1 cellular context compared by ENCODE assay signal in genomic region chr16:49351119-49351518, GRCh38.
TF ChIP-seq lines count a peak whose summit lies in the region.

No MANE protein-coding gene starts in this region.

TF ChIP-seq in GM23338, 12 proteins besides CTCF, POLR2A, EP300 and RAD21:
- TF ChIP-seq CREB1 (CRISPR knock-in tag; IDR thresholded peaks at IDR 0.05; ENCODE audit: low read depth) = no peak
- TF ChIP-seq REST (IDR thresholded peaks at IDR 0.05; ENCODE audit: unreplicated experiment) = peak; percentile 69
TF ChIP-seq in GM23338: peak in this region for 1.
